1 cellular context compared by ENCODE assay signal in the genomic region with DNA sequence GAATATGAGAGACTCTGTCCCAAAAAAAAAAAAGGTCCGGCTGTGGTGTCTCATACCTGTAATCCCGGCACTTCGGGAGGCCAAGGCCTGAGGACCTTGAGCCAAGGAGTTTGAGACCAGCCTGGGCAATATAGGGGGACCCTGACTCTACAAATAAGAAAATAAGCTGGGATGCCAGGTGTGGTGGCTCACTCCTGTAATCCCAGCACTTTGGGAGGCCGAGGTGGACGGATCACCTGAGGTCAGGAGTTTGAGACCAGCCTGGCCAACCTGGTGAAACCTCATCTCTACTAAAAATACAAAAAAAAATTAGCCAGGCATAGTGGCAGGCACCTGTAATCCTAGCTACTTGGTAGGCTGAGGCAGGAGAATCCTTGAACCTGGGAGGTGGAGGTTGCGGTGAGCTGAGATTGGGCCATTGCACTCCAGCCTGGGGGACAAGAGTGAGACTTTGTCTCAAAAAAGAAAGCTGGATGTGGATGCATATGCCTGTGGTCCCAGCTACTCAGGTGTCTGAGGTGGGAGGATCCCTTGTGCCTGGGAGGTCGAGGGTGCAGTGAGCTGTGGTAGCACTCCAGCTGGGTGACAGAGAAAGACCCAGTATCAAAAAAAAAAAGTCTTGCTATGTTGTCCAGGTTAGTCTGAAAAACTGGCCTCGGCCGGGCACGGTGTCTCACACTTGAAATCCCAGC.
TF ChIP-seq lines count a peak whose summit lies in the region.

No MANE protein-coding gene starts in this region.

TF ChIP-seq in A549, 52 proteins besides CTCF, POLR2A, EP300 and RAD21:
- TF ChIP-seq, protein P1, sequence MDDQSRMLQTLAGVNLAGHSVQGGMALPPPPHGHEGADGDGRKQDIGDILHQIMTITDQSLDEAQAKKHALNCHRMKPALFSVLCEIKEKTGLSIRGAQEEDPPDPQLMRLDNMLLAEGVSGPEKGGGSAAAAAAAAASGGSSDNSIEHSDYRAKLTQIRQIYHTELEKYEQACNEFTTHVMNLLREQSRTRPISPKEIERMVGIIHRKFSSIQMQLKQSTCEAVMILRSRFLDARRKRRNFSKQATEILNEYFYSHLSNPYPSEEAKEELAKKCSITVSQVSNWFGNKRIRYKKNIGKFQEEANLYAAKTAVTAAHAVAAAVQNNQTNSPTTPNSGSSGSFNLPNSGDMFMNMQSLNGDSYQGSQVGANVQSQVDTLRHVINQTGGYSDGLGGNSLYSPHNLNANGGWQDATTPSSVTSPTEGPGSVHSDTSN (IDR thresholded peaks at IDR 0.05), result peak; percentile 60; the same call in 1 of the 2 replicates
